Comparison of ENCODE assay signal across 25 cellular contexts in the genomic region with DNA sequence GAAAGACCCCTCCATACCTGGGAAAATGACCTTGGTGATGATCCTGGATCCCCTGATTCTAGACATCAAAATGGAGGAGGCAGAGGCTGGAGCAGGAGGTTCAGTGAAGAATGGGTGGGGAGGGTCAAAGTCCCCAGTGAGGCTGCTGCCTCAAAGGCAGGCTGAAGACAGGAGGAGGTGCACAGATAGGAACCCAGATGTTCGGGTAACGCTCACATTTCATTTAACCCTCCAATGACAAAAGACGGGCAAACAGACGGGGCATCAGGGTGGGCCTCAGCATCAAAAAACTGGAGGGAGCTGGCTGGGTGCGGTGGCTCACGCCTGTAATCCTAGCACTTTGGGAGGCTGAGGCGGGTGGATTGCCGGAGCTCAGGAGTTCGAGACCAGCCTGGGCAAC. TPM values are rescaled to one million over a fixed set of nuclear protein-coding genes. Genes with fewer than 3 reads are reported as not detected.
DNase-seq lines count a peak whose midpoint lies in the region; ATAC-seq and TF ChIP-seq lines count a peak whose summit lies in the region.
"Had no signal": no experiment of that assay in that cellular context is flagged by ENCODE, and none has a peak within 500 bp of the region (broad histone marks: within the 10 kb centered on the region; RNA-seq: fewer than 3 reads in every experiment).

Gene ANKRD40CL, minus strand, starts transcription at position 73 of the 400 bp plus-strand sequence. CDS start 605 bp downstream, outside the sequence.

- no TSS peak for BruUV-seq in HCT116 (replicated peaks; lab: Mats Ljungman, UMichigan)

- ATAC-seq in HCT116 (no peak), right lobe of liver (no peak)
- ATAC-seq: WTC11 had no signal

- H3K36me3 ChIP-seq in HCT116 (ENCODE audit: control insufficient read depth in 1 of 2, insufficient read depth in 2 of 2, low read length in 2 of 2) = no peaks in the 10 kb centered on the region
- H3K36me3 ChIP-seq in adipocyte (ENCODE audit: control insufficient read depth, insufficient read depth, low read length, severe bottlenecking) = no peaks in the 10 kb centered on the region
- no peaks in the 10 kb centered on the region for H3K36me3 ChIP-seq in right lobe of liver
- H3K36me3 ChIP-seq in spleen = no peaks in the 10 kb centered on the region

- 86% methylated on average over 7 of the region's 9 CpGs for WGBS in right lobe of liver (ENCODE audit: insufficient coverage, low coverage, low lambda C conversion rate, missing lambda C conversion rate)
- 92 to 95% (median 93%) methylated on average over 9 of the region's 9 CpGs for WGBS in spleen, 5 donors

- H3K27ac ChIP-seq in HCT116 (ENCODE audit: low read depth, low read length) = no peak within 1 kb of the TSS
- peak within 1 kb of the TSS; percentile 85 to 99 (median 92) for H3K27ac ChIP-seq in right lobe of liver
- H3K27ac ChIP-seq in spleen = peak within 1 kb of the TSS in 2 of 8 donors; percentile 85 to 86
- H3K27ac ChIP-seq: parathyroid adenoma had no signal

- no peaks in the 10 kb centered on the region for H4K20me1 ChIP-seq in HCT116 (ENCODE audit: insufficient read depth)

- H2AFZ ChIP-seq in HCT116 (ENCODE audit: low read depth, low read length, poor library complexity, severe bottlenecking) = peak within 1 kb of the TSS; percentile 91
- H2AFZ ChIP-seq: parathyroid adenoma had no signal

- DNase-seq in HCT116 (ENCODE audit: low read depth, low spot score) (no peak), adipocyte (ENCODE audit: low read depth) (no peak), right lobe of liver (no peak), spleen (peak; percentile 20), retina (no peak), GM19238 (ENCODE audit: insufficient read length, low spot score) (no peak), OCI-M1 (lab: John Stamatoyannopoulos, UW) (no peak)
- DNase-seq: activated gamma-delta T cell; aorta; GDM1; HFFc6; NCI-H1105; NCI-H2081 treated with DMSO at 0.1 percent for 48 hours; NCI-H510A treated with DMSO at 0.1 percent for 48 hours; SIG-M5; stimulated activated CD4-positive, alpha-beta T cell treated with anti-CD3 and anti-CD28 coated beads, Interleukin-4, amount 100 ng/mL, for 1 hour had no signal

- H3K4me1 ChIP-seq in HCT116 (ENCODE audit: control insufficient read depth in 1 of 2, insufficient read depth in 2 of 2, low read length in 2 of 2) = peaks cover 10 to 12% of the 10 kb centered on the region in 2 experiments; a peak in 3 of 4 replicates
- H3K4me1 ChIP-seq in adipocyte (ENCODE audit: control insufficient read depth, insufficient read depth, low read length) = peaks cover 42% of the 10 kb centered on the region
- peaks cover 0 to 53% (median 22%) of the 10 kb centered on the region in 4 donors for H3K4me1 ChIP-seq in right lobe of liver
- peaks cover 17 to 42% (median 35%) of the 10 kb centered on the region in 6 donors for H3K4me1 ChIP-seq in spleen

- POLR2A ChIA-PET in HCT116 (lab: Charles Lee) = no interaction called here

- RAD21 ChIA-PET in HCT116 (lab: Charles Lee; ENCODE audit: low non-redundant PET in 1 of 2, low total read pairs in 2 of 2, uncharacterized antibody in 2 of 2, unreplicated experiment in 2 of 2) = no interaction called here

- TF ChIP-seq RAD21 in HCT116 (IDR thresholded peaks at IDR 0.05; ENCODE audit: low read depth) = no peak

- no peaks in the 10 kb centered on the region for H3K79me2 ChIP-seq in HCT116 (ENCODE audit: insufficient read depth, low read length)
- H3K79me2 ChIP-seq: parathyroid adenoma had no signal

- no peaks in the 10 kb centered on the region for H3K9me2 ChIP-seq in HCT116 (ENCODE audit: insufficient read depth)

- no peak for TF ChIP-seq CTCF in HCT116 (IDR thresholded peaks at IDR 0.05 in 2 of 3, conservative IDR thresholded peaks at IDR 0.05 in 1 of 3; ENCODE audit: borderline replicate concordance in 1 of 3, insufficient read depth in 1 of 3, low read depth in 2 of 3, low read length in 2 of 3)
- TF ChIP-seq CTCF in right lobe of liver (IDR thresholded peaks at IDR 0.05) = no peak
- no peak for TF ChIP-seq CTCF in spleen (IDR thresholded peaks at IDR 0.05 in 8 of 11, conservative IDR thresholded peaks at IDR 0.05 in 3 of 11)

- TF ChIP-seq POLR2A in HCT116 (IDR thresholded peaks at IDR 0.05; ENCODE audit: borderline replicate concordance, extremely low read depth, insufficient read depth, insufficient read length) (no peak), right lobe of liver (IDR thresholded peaks at IDR 0.05) (no peak), spleen (IDR thresholded peaks at IDR 0.05) (no peak)

- H3K9me3 ChIP-seq in HCT116 (ENCODE audit: control insufficient read depth in 1 of 2, insufficient read depth in 1 of 2, low read depth in 1 of 2, low read length in 2 of 2) (no peaks in the 10 kb centered on the region), adipocyte (ENCODE audit: control insufficient read depth, low read length) (no peaks in the 10 kb centered on the region), right lobe of liver (no peaks in the 10 kb centered on the region), spleen (no peaks in the 10 kb centered on the region)

- no peaks in the 10 kb centered on the region for H3K27me3 ChIP-seq in HCT116 (ENCODE audit: insufficient read depth, low read length)
- H3K27me3 ChIP-seq in adipocyte (replicated peaks; ENCODE audit: control insufficient read depth, insufficient read depth, low read length) = no peaks in the 10 kb centered on the region
- no peaks in the 10 kb centered on the region for H3K27me3 ChIP-seq in right lobe of liver
- H3K27me3 ChIP-seq in spleen (replicated peaks in 1 of 7) = no peaks in the 10 kb centered on the region

- peak within 1 kb of the TSS in 1 of 2 experiments; percentile 9; a peak in 2 of 4 replicates for H3K4me3 ChIP-seq in HCT116 (replicated peaks in 1 of 2; ENCODE audit: low read depth in 1 of 2, low read length in 2 of 2)
- H3K4me3 ChIP-seq in adipocyte (ENCODE audit: low read length) = no peak within 1 kb of the TSS
- no peak within 1 kb of the TSS for H3K4me3 ChIP-seq in right lobe of liver
- no peak within 1 kb of the TSS for H3K4me3 ChIP-seq in spleen

- H3K9ac ChIP-seq in HCT116 (ENCODE audit: low read length) = 0 out of 2 replicates have a peak within 1 kb of the TSS, but pooled peaks have one; percentile 27
- peak within 1 kb of the TSS; percentile 63 for H3K9ac ChIP-seq in adipocyte (ENCODE audit: low read length)
- H3K9ac ChIP-seq: parathyroid adenoma had no signal

- intact Hi-C loops in HCT116 (cut with micrococcal nuclease) (no loop called here), right lobe of liver (cut with DNase I) (no loop called here), spleen (cut with DNase I; ENCODE audit: low total_unique reads) (no loop called here)

- H3K4me2 ChIP-seq in HCT116 (ENCODE audit: low read length) = peak within 1 kb of the TSS; percentile 73

- CTCF ChIA-PET in HCT116 (lab: Charles Lee) = interaction anchor here (1.1 kb wide), 1 partner anchor 16 kb away, joined by 4 read pairs; no protein-coding TSS in a partner anchor

TF ChIP-seq in HCT116, 20 proteins besides CTCF, POLR2A, EP300 and RAD21:
- TF ChIP-seq FOSL1 (IDR thresholded peaks at IDR 0.05; ENCODE audit: low read depth) = no peak
- TF ChIP-seq, protein P1, sequence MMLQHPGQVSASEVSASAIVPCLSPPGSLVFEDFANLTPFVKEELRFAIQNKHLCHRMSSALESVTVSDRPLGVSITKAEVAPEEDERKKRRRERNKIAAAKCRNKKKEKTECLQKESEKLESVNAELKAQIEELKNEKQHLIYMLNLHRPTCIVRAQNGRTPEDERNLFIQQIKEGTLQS (IDR thresholded peaks at IDR 0.05) = no peak
- no peak for TF ChIP-seq EZH2 (IDR thresholded peaks at IDR 0.05)

RNA-seq across cellular contexts. Expression of gene ANKRD40CL, which starts in this region (rescaled TPM):
- total RNA-seq in HCT116 (2021; ENCODE audit: unreplicated experiment) = 0.57 TPM
- polyA plus RNA-seq in HCT116 (2012) = not detected in 2 replicates
- total RNA-seq in right lobe of liver = under 1 TPM in 1 of 6 experiments, not detected in 5; 0.29 TPM
- total RNA-seq in spleen = not detected
- not detected for polyA plus RNA-seq in spleen
- total RNA-seq: aorta; chondrocyte; HFFc6; LHCN-M2; myocyte; skeletal muscle tissue; subcutaneous adipose tissue; T-helper 1 cell treated with Interleukin-12 subunit alpha and Interleukin-12 subunit beta and Interleukin-4 antibody, amounts not matched to agents 30 ng/mL and 1 ng/mL, for 36 hours; WTC11 had no signal
- polyA plus RNA-seq: BJ had no signal

Comparison
In these comparisons a context has a peak if more than half of its experiments do, and no peak if none do; other contexts are left out.
1. Peak in DNase-seq in spleen; RNA of the gene not detected or under 1 TPM.